15 cellular contexts compared by ENCODE assay signal in genomic region chr1:1294250-1294890, GRCh38. TPM values are rescaled to one million over a fixed set of nuclear protein-coding genes. Genes with fewer than 3 reads are reported as not detected.
DNase-seq lines count a peak whose midpoint lies in the region; ATAC-seq and TF ChIP-seq lines count a peak whose summit lies in the region.
"Had no signal": no experiment of that assay in that cellular context is flagged by ENCODE, and none has a peak within 500 bp of the region (broad histone marks: within the 10 kb centered on the region; RNA-seq: fewer than 3 reads in every experiment).

No MANE protein-coding gene starts in this region.

- H3K36me3 ChIP-seq in GM23338 (ENCODE audit: insufficient read depth) (no peaks in the 10 kb centered on the region), HUES6 (ENCODE audit: control insufficient read depth, insufficient read depth, low read length) (peaks cover 12% of the 10 kb centered on the region), iPS-15b (ENCODE audit: control insufficient read depth, insufficient read depth, low read length) (peaks cover 8% of the 10 kb centered on the region)

- H3K79me2 ChIP-seq in GM23338 (replicated peaks; ENCODE audit: insufficient read depth): no peaks in the 10 kb centered on the region

- no peaks in the 10 kb centered on the region for H3K27me3 ChIP-seq in GM23338 (ENCODE audit: insufficient read depth)
- H3K27me3 ChIP-seq in HUES6 (ENCODE audit: control insufficient read depth, insufficient read depth, low read length): no peaks in the 10 kb centered on the region; the same call in 1 of the 2 replicates
- H3K27me3 ChIP-seq in iPS-15b (ENCODE audit: control insufficient read depth, insufficient read depth, low read length): no peaks in the 10 kb centered on the region

- H3K4me1 ChIP-seq in GM23338 (ENCODE audit: insufficient read depth) (no peaks in the 10 kb centered on the region), HUES6 (ENCODE audit: control insufficient read depth, insufficient read depth, low read length) (peaks cover 5% of the 10 kb centered on the region; the same call in 1 of the 2 replicates), iPS-15b (ENCODE audit: control insufficient read depth, insufficient read depth, low read length) (no peaks in the 10 kb centered on the region)

- peaks cover 11% of the 10 kb centered on the region for H3K27me3 Mint-ChIP-seq in GM23338 (ENCODE audit: insufficient read depth, low read depth, poor library complexity)
- H3K27me3 Mint-ChIP-seq: CD8-positive, alpha-beta memory T cell had no signal

- H2AFZ ChIP-seq in GM23338: peak overlapping the region; percentile 47; the same call in 1 of the 2 replicates

- H3K4me3 Mint-ChIP-seq in GM23338: no peak overlapping the region
- H3K4me3 Mint-ChIP-seq: CD8-positive, alpha-beta memory T cell had no signal

- peak overlapping the region; percentile 59 for H3K4me3 ChIP-seq in GM23338
- H3K4me3 ChIP-seq in HUES6 (ENCODE audit: low read depth, low read length): peak overlapping the region; percentile 57
- H3K4me3 ChIP-seq in iPS-15b (ENCODE audit: low read depth, low read length): peak overlapping the region; percentile 26
- H3K4me3 ChIP-seq: SK-N-MC had no signal

- peak overlapping the region; percentile 73; the same call in 1 of the 2 replicates for H3K4me2 ChIP-seq in GM23338

- no peak overlapping the region for H3K27ac Mint-ChIP-seq in GM23338
- H3K27ac Mint-ChIP-seq: CD8-positive, alpha-beta memory T cell had no signal

- H3K9me3 Mint-ChIP-seq in GM23338: peaks cover 3% of the 10 kb centered on the region; the same call in 2 of the 3 replicates
- H3K9me3 Mint-ChIP-seq: CD8-positive, alpha-beta memory T cell had no signal

- H3K27ac ChIP-seq in GM23338 (ENCODE audit: low read depth) (no peak overlapping the region), HUES6 (ENCODE audit: low read depth, low read length) (no peak overlapping the region)
- H3K27ac ChIP-seq: SK-N-MC had no signal

- TF ChIP-seq CTCF in GM23338 (conservative IDR thresholded peaks at IDR 0.05; ENCODE audit: low read depth in 2 of 2): 0 out of 4 replicates have a peak, but pooled peaks of 1 of the 2 experiments have one; percentile 7

- H3K9ac ChIP-seq in HUES6 (ENCODE audit: low read length): no peak overlapping the region
- H3K9ac ChIP-seq in iPS-15b (ENCODE audit: low read depth, low read length): no peak overlapping the region

- peaks cover 4% of the 10 kb centered on the region; the same call in 1 of the 3 replicates for H3K4me1 Mint-ChIP-seq in GM23338

- no peaks in the 10 kb centered on the region for H3K9me2 ChIP-seq in GM23338 (ENCODE audit: insufficient read depth)

- H3F3A ChIP-seq in GM23338 (replicated peaks; ENCODE audit: low read depth): 0 out of 2 replicates have a peak, but pooled peaks cover 9% of the 10 kb centered on the region

- H3K9me3 ChIP-seq in HUES6 (ENCODE audit: control insufficient read depth, insufficient read depth, low read depth, low read length) (no peaks in the 10 kb centered on the region), iPS-15b (ENCODE audit: control insufficient read depth, insufficient read depth, low read length) (no peaks in the 10 kb centered on the region)

- H3K36me3 Mint-ChIP-seq in GM23338 (ENCODE audit: low read depth): no peaks in the 10 kb centered on the region
- H3K36me3 Mint-ChIP-seq: CD8-positive, alpha-beta memory T cell had no signal

- no peaks in the 10 kb centered on the region for H4K20me1 ChIP-seq in GM23338 (replicated peaks; ENCODE audit: insufficient read depth)

- peak; percentile 15 for ATAC-seq in GM23338
- ATAC-seq in HG03039 (IDR thresholded peaks at IDR 0.05; ENCODE audit: unreplicated experiment): no peak

- DNase-seq in GM23338 (ENCODE audit: low spot score): no peak
- DNase-seq in NCI-H526 treated with DMSO at 0.1 percent for 48 hours (lab: John Stamatoyannopoulos, UW): no peak
- DNase-seq: C1 segment of cervical spinal cord; CD8-positive, alpha-beta memory T cell; EL; MM.1S; NCI-H1092; NCI-H2081 treated with DMSO at 0.1 percent for 48 hours; NCI-H446 treated with DMSO at 0.1 percent for 48 hours; NK-92 treated with Interleukin-12 subunit alpha and Interleukin-12 subunit beta, amount 100 ng/mL, for 24 hours; SHP77 had no signal

TF ChIP-seq in GM23338, 12 proteins besides CTCF, POLR2A, EP300 and RAD21:
- TF ChIP-seq POLR2AphosphoS5 (IDR thresholded peaks at IDR 0.05; ENCODE audit: low read depth) (no peak), STAT1 (IDR thresholded peaks at IDR 0.05; ENCODE audit: unreplicated experiment) (no peak)

RNA-seq across cellular contexts. Expression of gene ACAP3, which starts 13.4 kb away (rescaled TPM):
- 27.7 and 31.9 TPM in 2 replicates for total RNA-seq in GM23338 (2014; rRNA removed; shearing (Covaris generic))
- polyA plus RNA-seq in GM23338 (2016; fragmentation: Nextera tagmentation; extraction: Ambion mirVana): 6.4 and 8.1 TPM in 2 replicates

RNA-seq across cellular contexts. Expression of gene PUSL1, which starts 14.0 kb away (rescaled TPM):
- total RNA-seq in GM23338 (2014; rRNA removed; shearing (Covaris generic)): 49.9 and 55.8 TPM in 2 replicates
- 41.5 and 43.9 TPM in 2 replicates for polyA plus RNA-seq in GM23338 (2016; fragmentation: Nextera tagmentation; extraction: Ambion mirVana)

RNA-seq across cellular contexts. Expression of gene SCNN1D, which starts 14.1 kb away (rescaled TPM):
- 0.70 and 1.4 TPM in 2 replicates for total RNA-seq in GM23338 (2014; rRNA removed; shearing (Covaris generic))
- polyA plus RNA-seq in GM23338 (2016; fragmentation: Nextera tagmentation; extraction: Ambion mirVana): 1.7 and 1.8 TPM in 2 replicates

RNA-seq across cellular contexts. Expression of gene UBE2J2, which starts 20.7 kb away (rescaled TPM):
- 70.2 and 73.5 TPM in 2 replicates for total RNA-seq in GM23338 (2014; rRNA removed; shearing (Covaris generic))
- polyA plus RNA-seq in GM23338 (2016; fragmentation: Nextera tagmentation; extraction: Ambion mirVana): 47.1 and 49.5 TPM in 2 replicates

RNA-seq across cellular contexts. Expression of gene INTS11, which starts 30.1 kb away (rescaled TPM):
- 140 and 161 TPM in 2 replicates for total RNA-seq in GM23338 (2014; rRNA removed; shearing (Covaris generic))
- polyA plus RNA-seq in GM23338 (2016; fragmentation: Nextera tagmentation; extraction: Ambion mirVana): 102 and 110 TPM in 2 replicates
